Comparison of ENCODE assay signal across 17 cellular contexts in genomic region chr6:30151580-30151979, GRCh38. TPM values are rescaled to one million over a fixed set of nuclear protein-coding genes. Genes with fewer than 3 reads are reported as not detected.
"Had no signal": no experiment of that assay in that cellular context is flagged by ENCODE, and none has a peak within 500 bp of the region (broad histone marks: within the 10 kb centered on the region; RNA-seq: fewer than 3 reads in every experiment).

No MANE protein-coding gene starts in this region.

- H3K27ac Mint-ChIP-seq: activated naive CD4-positive, alpha-beta T cell treated with anti-CD3 and anti-CD28 coated beads, Interleukin-2, amount 10 ng/mL, durations not matched to agents 7 days and 5 days; naive thymus-derived CD8-positive, alpha-beta T cell; stimulated activated memory B cell treated with anti-CD40 and anti-IgM and Interleukin-4, amounts not matched to agents 10 μg/mL and 1 μg/mL and 100 μg/mL, for 72 hours had no signal

- H3K4me1 Mint-ChIP-seq: stimulated activated memory B cell treated with anti-CD40 and anti-IgM and Interleukin-4, amounts not matched to agents 10 μg/mL and 1 μg/mL and 100 μg/mL, for 72 hours had no signal

- H3K9me3 Mint-ChIP-seq: activated naive CD4-positive, alpha-beta T cell treated with anti-CD3 and anti-CD28 coated beads, Interleukin-2, amount 10 ng/mL, durations not matched to agents 7 days and 5 days; naive thymus-derived CD8-positive, alpha-beta T cell; stimulated activated memory B cell treated with anti-CD40 and anti-IgM and Interleukin-4, amounts not matched to agents 10 μg/mL and 1 μg/mL and 100 μg/mL, for 72 hours had no signal

- H3K36me3 Mint-ChIP-seq: activated naive CD4-positive, alpha-beta T cell treated with anti-CD3 and anti-CD28 coated beads, Interleukin-2, amount 10 ng/mL, durations not matched to agents 7 days and 5 days; naive thymus-derived CD8-positive, alpha-beta T cell; stimulated activated memory B cell treated with anti-CD40 and anti-IgM and Interleukin-4, amounts not matched to agents 10 μg/mL and 1 μg/mL and 100 μg/mL, for 72 hours had no signal

- H3K36me3 ChIP-seq: gastrocnemius medialis, heart right ventricle, upper lobe of left lung, WERI-Rb-1 had no signal

- H3K4me3 Mint-ChIP-seq: activated naive CD4-positive, alpha-beta T cell treated with anti-CD3 and anti-CD28 coated beads, Interleukin-2, amount 10 ng/mL, durations not matched to agents 7 days and 5 days; naive thymus-derived CD8-positive, alpha-beta T cell; stimulated activated memory B cell treated with anti-CD40 and anti-IgM and Interleukin-4, amounts not matched to agents 10 μg/mL and 1 μg/mL and 100 μg/mL, for 72 hours had no signal

- ATAC-seq: gastrocnemius medialis; heart right ventricle; naive thymus-derived CD8-positive, alpha-beta T cell; right cardiac atrium; stimulated activated memory B cell treated with anti-CD40 and anti-IgM and Interleukin-4, amounts not matched to agents 10 μg/mL and 1 μg/mL and 100 μg/mL, for 72 hours had no signal

- DNase-seq: activated CD4-positive, alpha-beta T cell treated with anti-CD3 and anti-CD28 coated beads for 4 hours; activated CD8-positive, alpha-beta memory T cell treated with anti-CD3 and anti-CD28 coated beads for 24 hours; activated naive CD4-positive, alpha-beta T cell treated with anti-CD3 and anti-CD28 coated beads, Interleukin-2, amount 10 ng/mL, durations not matched to agents 7 days and 5 days; central memory CD4-positive, alpha-beta T cell; effector CD4-positive, alpha-beta T cell; gastrocnemius medialis; heart right ventricle; mucosa of descending colon; naive thymus-derived CD8-positive, alpha-beta T cell; posterior cingulate gyrus; right cardiac atrium; upper lobe of left lung; WERI-Rb-1 had no signal

- H3K9me3 ChIP-seq: gastrocnemius medialis, heart right ventricle, mucosa of descending colon, upper lobe of left lung had no signal

- H3K27ac ChIP-seq: coronary artery, gastrocnemius medialis, heart right ventricle, upper lobe of left lung, WERI-Rb-1 had no signal

- H3K27me3 ChIP-seq: upper lobe of left lung had no signal

- H3K4me3 ChIP-seq: coronary artery, gastrocnemius medialis, heart right ventricle, mucosa of descending colon, upper lobe of left lung had no signal

RNA-seq across cellular contexts. Expression of gene TRIM10, which starts 9.4 kb away (rescaled TPM):
- total RNA-seq: gastrocnemius medialis; heart right ventricle; naive thymus-derived CD8-positive, alpha-beta T cell; right cardiac atrium had no signal

RNA-seq across cellular contexts. Expression of gene TRIM15, which starts 11.8 kb away (rescaled TPM):
- total RNA-seq: heart right ventricle; naive thymus-derived CD8-positive, alpha-beta T cell; right cardiac atrium had no signal

RNA-seq across cellular contexts. Expression of gene TRIM40, which starts 15.6 kb away (rescaled TPM):
- total RNA-seq: gastrocnemius medialis; heart right ventricle; left lobe of liver; naive thymus-derived CD8-positive, alpha-beta T cell; right cardiac atrium; T-helper 2 cell treated with Interferon-gamma antibody and Interleukin-4, amounts not matched to agents 100 ng/mL and 5 ng/mL, for 36 hours; upper lobe of left lung had no signal

RNA-seq across cellular contexts. Expression of gene TRIM31, which starts 38.7 kb away (rescaled TPM):
- total RNA-seq: heart right ventricle; left lobe of liver; naive thymus-derived CD8-positive, alpha-beta T cell; right cardiac atrium; T-helper 2 cell treated with Interferon-gamma antibody and Interleukin-4, amounts not matched to agents 100 ng/mL and 5 ng/mL, for 36 hours had no signal
